1 cellular context compared by ENCODE assay signal in the genomic region with DNA sequence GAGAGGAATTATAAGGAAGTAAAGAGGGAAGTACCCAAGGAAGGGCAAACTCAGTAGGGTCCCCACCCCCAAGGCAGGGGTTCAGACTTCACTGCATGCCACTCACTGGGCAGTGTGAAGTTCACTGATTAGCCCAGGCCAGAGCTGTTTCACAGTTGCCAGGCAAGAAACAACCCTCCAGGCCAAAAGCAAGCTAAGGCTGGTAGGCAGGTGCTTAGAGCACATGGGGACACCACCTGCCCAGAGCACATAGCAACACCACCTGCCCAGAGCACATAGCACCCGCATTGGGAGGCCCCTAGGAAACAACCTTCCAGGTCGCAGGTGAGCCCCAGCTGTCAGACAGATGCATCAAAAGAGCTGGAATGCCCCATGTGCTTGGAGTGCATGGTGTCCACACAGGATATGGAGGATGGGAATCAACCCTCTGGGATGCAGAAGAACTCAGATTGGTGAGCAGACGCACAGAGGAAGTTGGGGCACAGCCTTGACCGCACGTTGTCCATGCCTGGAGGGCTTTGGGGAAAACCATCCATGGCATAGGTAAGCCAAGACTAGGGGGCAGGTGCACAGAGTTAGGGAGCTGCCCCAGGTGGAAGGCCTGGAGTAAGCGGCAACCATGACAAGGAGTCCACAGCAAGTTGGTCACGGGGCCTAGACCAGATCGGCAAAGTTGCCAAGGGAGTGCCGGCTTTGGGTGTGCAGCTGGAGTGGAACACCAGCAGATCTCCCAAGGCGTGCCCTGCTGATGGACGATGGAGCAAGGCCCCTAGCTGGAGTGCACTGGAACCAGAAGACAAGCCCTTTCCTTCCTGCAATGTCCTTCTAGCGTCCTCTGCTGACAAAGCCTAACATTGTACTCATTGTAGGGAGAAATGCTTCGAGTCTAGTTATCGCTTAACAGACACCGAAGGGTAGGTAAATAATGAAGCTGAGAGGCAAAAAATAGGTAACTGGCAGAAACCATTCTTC.
A peak's percentile ranks its signal among the peaks of the same experiment; 100 is the strongest.
TF ChIP-seq lines count a peak whose summit lies in the region.

No MANE protein-coding gene starts in this region.

TF ChIP-seq in GM12878, 131 proteins besides CTCF, POLR2A, EP300 and RAD21:
- TF ChIP-seq ZNF217 (IDR thresholded peaks at IDR 0.05) (no peak), IKZF1 (conservative IDR thresholded peaks at IDR 0.05) (peak; percentile 20; the same call in 1 of the 2 replicates), SPI1 (IDR thresholded peaks at IDR 0.05; ENCODE audit: borderline replicate concordance, insufficient read depth, low read depth, low read length) (no peak), SMC3 (IDR thresholded peaks at IDR 0.05; ENCODE audit: borderline replicate concordance, low read length) (peak; percentile 32; the same call in 1 of the 2 replicates), ZNF384 (IDR thresholded peaks at IDR 0.05; ENCODE audit: borderline replicate concordance, low read depth, low read length) (no peak), RB1 (IDR thresholded peaks at IDR 0.05; ENCODE audit: borderline replicate concordance) (no peak), MTA3 (IDR thresholded peaks at IDR 0.05; ENCODE audit: borderline replicate concordance, low read length) (no peak), MTA2 (IDR thresholded peaks at IDR 0.05; ENCODE audit: low read depth) (no peak), ATF7 (IDR thresholded peaks at IDR 0.05; ENCODE audit: low read depth) (no peak)
- TF ChIP-seq, protein P1, sequence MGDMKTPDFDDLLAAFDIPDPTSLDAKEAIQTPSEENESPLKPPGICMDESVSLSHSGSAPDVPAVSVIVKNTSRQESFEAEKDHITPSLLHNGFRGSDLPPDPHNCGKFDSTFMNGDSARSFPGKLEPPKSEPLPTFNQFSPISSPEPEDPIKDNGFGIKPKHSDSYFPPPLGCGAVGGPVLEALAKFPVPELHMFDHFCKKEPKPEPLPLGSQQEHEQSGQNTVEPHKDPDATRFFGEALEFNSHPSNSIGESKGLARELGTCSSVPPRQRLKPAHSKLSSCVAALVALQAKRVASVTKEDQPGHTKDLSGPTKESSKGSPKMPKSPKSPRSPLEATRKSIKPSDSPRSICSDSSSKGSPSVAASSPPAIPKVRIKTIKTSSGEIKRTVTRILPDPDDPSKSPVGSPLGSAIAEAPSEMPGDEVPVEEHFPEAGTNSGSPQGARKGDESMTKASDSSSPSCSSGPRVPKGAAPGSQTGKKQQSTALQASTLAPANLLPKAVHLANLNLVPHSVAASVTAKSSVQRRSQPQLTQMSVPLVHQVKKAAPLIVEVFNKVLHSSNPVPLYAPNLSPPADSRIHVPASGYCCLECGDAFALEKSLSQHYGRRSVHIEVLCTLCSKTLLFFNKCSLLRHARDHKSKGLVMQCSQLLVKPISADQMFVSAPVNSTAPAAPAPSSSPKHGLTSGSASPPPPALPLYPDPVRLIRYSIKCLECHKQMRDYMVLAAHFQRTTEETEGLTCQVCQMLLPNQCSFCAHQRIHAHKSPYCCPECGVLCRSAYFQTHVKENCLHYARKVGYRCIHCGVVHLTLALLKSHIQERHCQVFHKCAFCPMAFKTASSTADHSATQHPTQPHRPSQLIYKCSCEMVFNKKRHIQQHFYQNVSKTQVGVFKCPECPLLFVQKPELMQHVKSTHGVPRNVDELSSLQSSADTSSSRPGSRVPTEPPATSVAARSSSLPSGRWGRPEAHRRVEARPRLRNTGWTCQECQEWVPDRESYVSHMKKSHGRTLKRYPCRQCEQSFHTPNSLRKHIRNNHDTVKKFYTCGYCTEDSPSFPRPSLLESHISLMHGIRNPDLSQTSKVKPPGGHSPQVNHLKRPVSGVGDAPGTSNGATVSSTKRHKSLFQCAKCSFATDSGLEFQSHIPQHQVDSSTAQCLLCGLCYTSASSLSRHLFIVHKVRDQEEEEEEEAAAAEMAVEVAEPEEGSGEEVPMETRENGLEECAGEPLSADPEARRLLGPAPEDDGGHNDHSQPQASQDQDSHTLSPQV (IDR thresholded peaks at IDR 0.05): no peak
- TF ChIP-seq, protein P2, sequence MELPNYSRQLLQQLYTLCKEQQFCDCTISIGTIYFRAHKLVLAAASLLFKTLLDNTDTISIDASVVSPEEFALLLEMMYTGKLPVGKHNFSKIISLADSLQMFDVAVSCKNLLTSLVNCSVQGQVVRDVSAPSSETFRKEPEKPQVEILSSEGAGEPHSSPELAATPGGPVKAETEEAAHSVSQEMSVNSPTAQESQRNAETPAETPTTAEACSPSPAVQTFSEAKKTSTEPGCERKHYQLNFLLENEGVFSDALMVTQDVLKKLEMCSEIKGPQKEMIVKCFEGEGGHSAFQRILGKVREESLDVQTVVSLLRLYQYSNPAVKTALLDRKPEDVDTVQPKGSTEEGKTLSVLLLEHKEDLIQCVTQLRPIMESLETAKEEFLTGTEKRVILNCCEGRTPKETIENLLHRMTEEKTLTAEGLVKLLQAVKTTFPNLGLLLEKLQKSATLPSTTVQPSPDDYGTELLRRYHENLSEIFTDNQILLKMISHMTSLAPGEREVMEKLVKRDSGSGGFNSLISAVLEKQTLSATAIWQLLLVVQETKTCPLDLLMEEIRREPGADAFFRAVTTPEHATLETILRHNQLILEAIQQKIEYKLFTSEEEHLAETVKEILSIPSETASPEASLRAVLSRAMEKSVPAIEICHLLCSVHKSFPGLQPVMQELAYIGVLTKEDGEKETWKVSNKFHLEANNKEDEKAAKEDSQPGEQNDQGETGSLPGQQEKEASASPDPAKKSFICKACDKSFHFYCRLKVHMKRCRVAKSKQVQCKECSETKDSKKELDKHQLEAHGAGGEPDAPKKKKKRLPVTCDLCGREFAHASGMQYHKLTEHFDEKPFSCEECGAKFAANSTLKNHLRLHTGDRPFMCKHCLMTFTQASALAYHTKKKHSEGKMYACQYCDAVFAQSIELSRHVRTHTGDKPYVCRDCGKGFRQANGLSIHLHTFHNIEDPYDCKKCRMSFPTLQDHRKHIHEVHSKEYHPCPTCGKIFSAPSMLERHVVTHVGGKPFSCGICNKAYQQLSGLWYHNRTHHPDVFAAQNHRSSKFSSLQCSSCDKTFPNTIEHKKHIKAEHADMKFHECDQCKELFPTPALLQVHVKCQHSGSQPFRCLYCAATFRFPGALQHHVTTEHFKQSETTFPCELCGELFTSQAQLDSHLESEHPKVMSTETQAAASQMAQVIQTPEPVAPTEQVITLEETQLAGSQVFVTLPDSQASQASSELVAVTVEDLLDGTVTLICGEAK (IDR thresholded peaks at IDR 0.05; ENCODE audit: borderline replicate concordance): no peak
